Comparison of ENCODE assay signal across 9 cellular contexts in genomic region chr3:12838179-12838965, GRCh38. TPM values are rescaled to one million over a fixed set of nuclear protein-coding genes. Genes with fewer than 3 reads are reported as not detected.
A peak's percentile ranks its signal among the peaks of the same experiment; 100 is the strongest.
DNase-seq lines count a peak whose midpoint lies in the region; ATAC-seq and TF ChIP-seq lines count a peak whose summit lies in the region.
"Had no signal": no experiment of that assay in that cellular context is flagged by ENCODE, and none has a peak within 500 bp of the region (broad histone marks: within the 10 kb centered on the region; RNA-seq: fewer than 3 reads in every experiment).

No MANE protein-coding gene starts in this region.

- H3K27me3 Mint-ChIP-seq in CD4-positive, alpha-beta T cell, result no peaks in the 10 kb centered on the region
- no peaks in the 10 kb centered on the region for H3K27me3 Mint-ChIP-seq in activated naive CD8-positive, alpha-beta T cell treated with anti-CD3 and anti-CD28 coated beads, Interleukin-2, amount 50 U/mL, for 24 hours
- H3K27me3 Mint-ChIP-seq in naive B cell, result no peaks in the 10 kb centered on the region

- H3K27me3 ChIP-seq in CD4-positive, alpha-beta T cell (ENCODE audit: control insufficient read depth, insufficient read depth, low read length), result no peaks in the 10 kb centered on the region
- H3K27me3 ChIP-seq in HUES48 (ENCODE audit: control insufficient read depth, insufficient read depth, low read length) (no peaks in the 10 kb centered on the region), lower lobe of right lung (ENCODE audit: low read depth) (no peaks in the 10 kb centered on the region)

- H3K9me3 ChIP-seq in CD4-positive, alpha-beta T cell (ENCODE audit: control insufficient read depth, low read length), result no peaks in the 10 kb centered on the region
- no peaks in the 10 kb centered on the region for H3K9me3 ChIP-seq in HUES48 (ENCODE audit: control insufficient read depth, insufficient read depth, low read length)
- H3K9me3 ChIP-seq in lower lobe of right lung, result no peaks in the 10 kb centered on the region

- H3K4me1 Mint-ChIP-seq in CD4-positive, alpha-beta T cell (ENCODE audit: low read depth), result peaks cover 55% of the 10 kb centered on the region
- peaks cover 58% of the 10 kb centered on the region for H3K4me1 Mint-ChIP-seq in activated naive CD8-positive, alpha-beta T cell treated with anti-CD3 and anti-CD28 coated beads, Interleukin-2, amount 50 U/mL, for 24 hours
- H3K4me1 Mint-ChIP-seq in naive B cell, result peaks cover 22 to 56% (median 38%) of the 10 kb centered on the region in 3 donors

- peak overlapping the region; percentile 93 for H3K4me3 Mint-ChIP-seq in CD4-positive, alpha-beta T cell
- H3K4me3 Mint-ChIP-seq in activated naive CD8-positive, alpha-beta T cell treated with anti-CD3 and anti-CD28 coated beads, Interleukin-2, amount 50 U/mL, for 24 hours, result peak overlapping the region; percentile 98
- H3K4me3 Mint-ChIP-seq in naive B cell, result peak overlapping the region in 4 of 8 donors; percentile 2 to 97 (median 97)

- intact Hi-C loops in CD4-positive, alpha-beta T cell (cut with DNase I, micrococcal nuclease), result loop anchor here in 1 of 2 experiments (10.0 kb wide), 1 partner anchor 284 kb away; the partner anchor contains the start of gene MKRN2
- intact Hi-C loops in lower lobe of right lung (cut with DNase I), result no loop called here

- no peak for TF ChIP-seq CTCF in CD4-positive, alpha-beta T cell (IDR thresholded peaks at IDR 0.05)
- TF ChIP-seq CTCF in lower lobe of right lung (IDR thresholded peaks at IDR 0.05), result no peak

- H3K36me3 Mint-ChIP-seq in CD4-positive, alpha-beta T cell (ENCODE audit: low read depth), result peaks cover 84% of the 10 kb centered on the region
- H3K36me3 Mint-ChIP-seq in activated naive CD8-positive, alpha-beta T cell treated with anti-CD3 and anti-CD28 coated beads, Interleukin-2, amount 50 U/mL, for 24 hours (ENCODE audit: low read depth), result peaks cover 83% of the 10 kb centered on the region
- H3K36me3 Mint-ChIP-seq in naive B cell, result peaks cover 9 to 22% of the 10 kb centered on the region in 2 donors

- H3K27ac ChIP-seq in CD4-positive, alpha-beta T cell (ENCODE audit: low read depth, low read length), result no peak overlapping the region
- no peak overlapping the region for H3K27ac ChIP-seq in HUES48 (ENCODE audit: low read depth, low read length)
- H3K27ac ChIP-seq in lower lobe of right lung, result no peak overlapping the region

- DNase-seq in CD4-positive, alpha-beta T cell, result no peak
- no peak for DNase-seq in activated naive CD8-positive, alpha-beta T cell treated with anti-CD3 and anti-CD28 coated beads, Interleukin-2, amount 50 U/mL, for 24 hours
- DNase-seq in naive B cell, result no peak
- DNase-seq in DMS114 treated with DMSO at 0.1 percent for 48 hours (lab: John Stamatoyannopoulos, UW; ENCODE audit: unreplicated experiment), result no peak
- DNase-seq in iPS-NIHi11 (ENCODE audit: low spot score), result no peak
- no peak for DNase-seq in lower lobe of right lung
- DNase-seq in NK-92 treated with Interleukin-12 subunit alpha and Interleukin-12 subunit beta, amount 100 ng/mL, for 24 hours (lab: John Stamatoyannopoulos, UW), result no peak
- DNase-seq: retina had no signal

- H3K9ac ChIP-seq in HUES48 (ENCODE audit: low read depth, low read length), result no peak overlapping the region; the same call in 1 of the 2 replicates

- H3K36me3 ChIP-seq in HUES48 (ENCODE audit: control insufficient read depth, insufficient read depth, low read length) (peaks cover 72% of the 10 kb centered on the region), lower lobe of right lung (peaks cover 66% of the 10 kb centered on the region)

- H3K4me1 ChIP-seq in HUES48 (ENCODE audit: control insufficient read depth, insufficient read depth, low read length) (peaks cover 30% of the 10 kb centered on the region), lower lobe of right lung (peaks cover 40% of the 10 kb centered on the region)

- ATAC-seq in CD4-positive, alpha-beta T cell (ENCODE audit: poor library complexity), result no peak
- no peak for ATAC-seq in activated naive CD8-positive, alpha-beta T cell treated with anti-CD3 and anti-CD28 coated beads, Interleukin-2, amount 50 U/mL, for 24 hours
- ATAC-seq in naive B cell (ENCODE audit: low read depth in 2 of 2), result no peak
- no peak for ATAC-seq in lower lobe of right lung

- POLR2A ChIA-PET in CD4-positive, alpha-beta T cell (lab: Charles Lee), result no interaction called here

- CTCF ChIA-PET in CD4-positive, alpha-beta T cell (lab: Charles Lee), result no interaction called here

- peak overlapping the region; percentile 99 for H3K27ac Mint-ChIP-seq in CD4-positive, alpha-beta T cell
- peak overlapping the region; percentile 99 for H3K27ac Mint-ChIP-seq in activated naive CD8-positive, alpha-beta T cell treated with anti-CD3 and anti-CD28 coated beads, Interleukin-2, amount 50 U/mL, for 24 hours
- peak overlapping the region in 4 of 6 donors; percentile 40 to 99 (median 80) for H3K27ac Mint-ChIP-seq in naive B cell

- peak overlapping the region; percentile 95; the same call in 1 of the 2 replicates for H3K4me3 ChIP-seq in HUES48 (ENCODE audit: low read depth, low read length)
- H3K4me3 ChIP-seq in lower lobe of right lung, result no peak overlapping the region

- no peaks in the 10 kb centered on the region for H3K9me3 Mint-ChIP-seq in CD4-positive, alpha-beta T cell
- no peaks in the 10 kb centered on the region for H3K9me3 Mint-ChIP-seq in activated naive CD8-positive, alpha-beta T cell treated with anti-CD3 and anti-CD28 coated beads, Interleukin-2, amount 50 U/mL, for 24 hours
- no peaks in the 10 kb centered on the region for H3K9me3 Mint-ChIP-seq in naive B cell

RNA-seq across cellular contexts. Expression of gene RPL32, which starts 3.0 kb away (rescaled TPM):
- total RNA-seq in CD4-positive, alpha-beta T cell, result 1,000 to 10,000 TPM; 4,308 to 4,667 TPM
- polyA plus RNA-seq in naive B cell (ENCODE audit: low read depth in 6 of 6), result 1,000 to 10,000 TPM; 1,322 to 3,271 (median 2,987) TPM
- 1,243 TPM for total RNA-seq in lower lobe of right lung

RNA-seq across cellular contexts. Expression of gene CAND2, which starts 41.9 kb away (rescaled TPM):
- total RNA-seq in CD4-positive, alpha-beta T cell, result 1 to 10 TPM; 3.5 to 6.0 TPM
- under 1 TPM in 5 of 6 donors, not detected in 1; 0.12 to 0.61 (median 0.49) TPM for polyA plus RNA-seq in naive B cell (ENCODE audit: low read depth in 6 of 6)
- 6.4 TPM for total RNA-seq in lower lobe of right lung
